27 cellular contexts compared by ENCODE assay signal in the genomic region with DNA sequence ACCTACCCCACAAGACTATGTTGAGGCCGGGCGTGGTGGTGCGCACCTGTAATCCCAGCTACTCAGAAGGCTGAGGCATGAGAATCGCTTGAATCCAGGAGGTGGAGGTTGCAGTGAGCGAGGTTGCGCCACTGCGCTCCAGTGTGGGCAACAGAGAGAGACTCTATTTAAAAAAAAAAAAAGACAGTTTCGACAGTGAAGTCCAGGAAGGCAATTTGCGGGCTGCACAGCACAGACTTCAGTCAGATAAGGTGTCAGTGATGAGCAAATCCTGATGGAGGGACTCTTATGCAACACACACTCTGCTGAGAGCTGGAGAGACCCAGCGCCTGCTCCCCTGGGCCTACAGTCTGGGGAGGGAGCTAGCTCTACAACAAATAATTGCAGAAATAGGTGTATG. TPM values are rescaled to one million over a fixed set of nuclear protein-coding genes. Genes with fewer than 3 reads are reported as not detected.
A peak's percentile ranks its signal among the peaks of the same experiment; 100 is the strongest.
DNase-seq lines count a peak whose midpoint lies in the region; ATAC-seq, FAIRE-seq and TF ChIP-seq lines count a peak whose summit lies in the region.
"Had no signal": no experiment of that assay in that cellular context is flagged by ENCODE, and none has a peak within 500 bp of the region (broad histone marks: within the 10 kb centered on the region; RNA-seq: fewer than 3 reads in every experiment).

No MANE protein-coding gene starts in this region.

- no peak overlapping the region for H3K9ac ChIP-seq in HepG2 (ENCODE audit: insufficient read depth, low read depth, low read length)

- FAIRE-seq in HepG2 (lab: Jason Lieb, UNC), result no peak
- FAIRE-seq: GM12878 had no signal

- ATAC-seq in left cardiac atrium (peak; percentile 76 to 85), HepG2 (peak; percentile 51; the same call in 1 of the 3 replicates), mucosa of descending colon (no peak), HG03342 (IDR thresholded peaks at IDR 0.05; ENCODE audit: unreplicated experiment) (no peak), HG02938 (IDR thresholded peaks at IDR 0.05; ENCODE audit: unreplicated experiment) (no peak)
- ATAC-seq: body of pancreas; gastrocnemius medialis; GM12878; Panc1; stimulated activated naive CD8-positive, alpha-beta T cell treated with anti-CD3 and anti-CD28 coated beads, Interleukin-15, Interleukin-2, amounts not matched to agents 100 U/mL and 50 U/mL, for 24 hours had no signal

- in situ Hi-C loops in HepG2 (cut with HindIII; ENCODE audit: extremely low pct_ligation_motif_present, low pct_unique_long_range_greater_than_20kb) (no loop called here), GM13977 (cut with MboI; ENCODE audit: low pct_unique_long_range_greater_than_20kb, low sequenced_read_pairs, unreplicated experiment) (no loop called here)

- H3K79me2 ChIP-seq in HepG2 (ENCODE audit: insufficient read depth, low read length), result no peaks in the 10 kb centered on the region

- no peak overlapping the region for H3K4me2 ChIP-seq in HepG2 (ENCODE audit: low read depth, low read length)

- CTCF ChIA-PET in HepG2 (lab: Yijun Ruan, JAX; ENCODE audit: low intra/inter-chr PET ratio, low total read pairs), result no interaction called here

- no peaks in the 10 kb centered on the region for H3K9me3 ChIP-seq in right atrium auricular region
- no peaks in the 10 kb centered on the region for H3K9me3 ChIP-seq in HepG2 (ENCODE audit: low read length)
- H3K9me3 ChIP-seq in mucosa of descending colon, result no peaks in the 10 kb centered on the region
- H3K9me3 ChIP-seq: body of pancreas, esophagus muscularis mucosa, gastrocnemius medialis, thyroid gland had no signal

- POLR2A ChIA-PET in HepG2 (lab: Yijun Ruan, JAX), result no interaction called here

- peak; percentile 26 for DNase-seq in left cardiac atrium
- no peak for DNase-seq in right atrium auricular region (ENCODE audit: low spot score)
- peak; percentile 96 for DNase-seq in SKM-1 (lab: John Stamatoyannopoulos, UW; ENCODE audit: unreplicated experiment)
- DNase-seq in HepG2 (ENCODE audit: low spot score), result no peak
- DNase-seq in GM13977 (ENCODE audit: low spot score), result no peak
- DNase-seq in mucosa of descending colon, result no peak
- DNase-seq: activated CD8-positive, alpha-beta memory T cell treated with anti-CD3 and anti-CD28 coated beads, Interleukin-2, amount 50 U/mL, for 48 hours; activated effector memory CD4-positive, alpha-beta T cell treated with anti-CD3 and anti-CD28 coated beads, Interleukin-2, amount 50 U/mL, for 16 hours; body of pancreas; DMS79; effector CD8-positive, alpha-beta T cell; gastrocnemius medialis; hypothalamus; islet precursor cell; NCI-H1417 treated with DMSO at 0.1 percent for 48 hours; NCI-H526 treated with DMSO at 0.1 percent for 48 hours; retina; stimulated activated CD4-positive, alpha-beta T cell treated with anti-CD3 and anti-CD28 coated beads, Interleukin-4, amount 100 ng/mL, for 24 hours; stimulated activated naive CD8-positive, alpha-beta T cell treated with anti-CD3 and anti-CD28 coated beads, Interleukin-15, Interleukin-2, amounts not matched to agents 100 U/mL and 50 U/mL, for 24 hours; T-helper 2 cell; thyroid gland had no signal

- TF ChIP-seq POLR2A in HepG2 (IDR thresholded peaks at IDR 0.05; ENCODE audit: insufficient read depth in 1 of 2, low read depth in 2 of 2, low read length in 2 of 2), result no peak

- H3K27ac ChIP-seq in right atrium auricular region (peak overlapping the region in 1 of 2 donors; percentile 24), HepG2 (ENCODE audit: extremely low read length, insufficient read depth, low read length) (no peak overlapping the region)
- H3K27ac ChIP-seq: body of pancreas, esophagus muscularis mucosa, gastrocnemius medialis, thyroid gland, VCaP had no signal

- TF ChIP-seq EP300 in HepG2 (IDR thresholded peaks at IDR 0.05; ENCODE audit: low read depth in 2 of 2, low read length in 2 of 2), result no peak
- TF ChIP-seq EP300 in HepG2 (CRISPR knock-in tag; IDR thresholded peaks at IDR 0.05; ENCODE audit: borderline replicate concordance), result no peak

- H3K4me1 ChIP-seq in right atrium auricular region, result peaks cover 0 to 16% of the 10 kb centered on the region in 2 donors
- peaks cover 9% of the 10 kb centered on the region; the same call in 1 of the 2 replicates for H3K4me1 ChIP-seq in HepG2 (ENCODE audit: insufficient read depth, low read length)
- H3K4me1 ChIP-seq in mucosa of descending colon (ENCODE audit: low read depth), result no peaks in the 10 kb centered on the region
- H3K4me1 ChIP-seq: body of pancreas, gastrocnemius medialis had no signal

- H4K20me1 ChIP-seq in HepG2 (ENCODE audit: insufficient read depth, low read length), result no peaks in the 10 kb centered on the region

- TF ChIP-seq RAD21 in HepG2 (CRISPR knock-in tag; IDR thresholded peaks at IDR 0.05), result no peak

- H3K36me3 ChIP-seq in right atrium auricular region (no peaks in the 10 kb centered on the region), HepG2 (replicated peaks in 1 of 2; ENCODE audit: control insufficient read depth in 1 of 2, insufficient read depth in 2 of 2, low read length in 2 of 2) (no peaks in the 10 kb centered on the region), mucosa of descending colon (ENCODE audit: low read depth) (no peaks in the 10 kb centered on the region)
- H3K36me3 ChIP-seq: esophagus muscularis mucosa, gastrocnemius medialis, thyroid gland had no signal

- H2AFZ ChIP-seq in HepG2 (ENCODE audit: low read length), result no peak overlapping the region

- intact Hi-C loops in left cardiac atrium (cut with DNase I), result no loop called here
- intact Hi-C loops in HepG2 (cut with micrococcal nuclease; ENCODE audit: unreplicated experiment), result no loop called here
- intact Hi-C loops in mucosa of descending colon (cut with DNase I, micrococcal nuclease), result no loop called here

- TF ChIP-seq CTCF in right atrium auricular region (IDR thresholded peaks at IDR 0.05), result no peak
- no peak for TF ChIP-seq CTCF in HepG2 (CRISPR knock-in tag; IDR thresholded peaks at IDR 0.05)
- no peak for TF ChIP-seq CTCF in GM13977 (IDR thresholded peaks at IDR 0.05; ENCODE audit: extremely low read depth, insufficient read depth, missing control alignments)
- no peak for TF ChIP-seq CTCF in mucosa of descending colon (IDR thresholded peaks at IDR 0.05)

- H3K4me3 ChIP-seq in right atrium auricular region (no peak overlapping the region), HepG2 (replicated peaks in 1 of 3; ENCODE audit: insufficient read depth in 1 of 3, low read depth in 2 of 3, low read length in 3 of 3) (no peak overlapping the region), mucosa of descending colon (no peak overlapping the region)
- H3K4me3 ChIP-seq: body of pancreas, esophagus muscularis mucosa, gastrocnemius medialis, GM12878, thyroid gland had no signal

- H3K27me3 ChIP-seq in right atrium auricular region (no peaks in the 10 kb centered on the region), HepG2 (ENCODE audit: control insufficient read depth in 1 of 2, insufficient read depth in 2 of 2, low read length in 2 of 2) (no peaks in the 10 kb centered on the region)
- H3K27me3 ChIP-seq: body of pancreas, esophagus muscularis mucosa, gastrocnemius medialis, thyroid gland had no signal

- no TSS peak for BruUV-seq in HepG2 (replicated peaks; lab: Mats Ljungman, UMichigan)

- 70% methylated on average over 10 of the region's 10 CpGs for WGBS in HepG2 (ENCODE audit: low lambda C conversion rate)

TF ChIP-seq in HepG2, 621 proteins besides CTCF, POLR2A, EP300 and RAD21 (continues in another document):
- TF ChIP-seq ESRRA (CRISPR knock-in tag; IDR thresholded peaks at IDR 0.05; ENCODE audit: low read depth) (no peak), KLF15 (CRISPR knock-in tag; IDR thresholded peaks at IDR 0.05; ENCODE audit: borderline replicate concordance) (no peak)

RNA-seq across cellular contexts. Expression of a gene that starts 14.2 kb away (rescaled TPM):
- total RNA-seq in left cardiac atrium, result 1 to 10 TPM; 5.5 to 5.6 TPM
- total RNA-seq in right atrium auricular region, result 1 to 10 TPM; 2.7 to 5.5 TPM
- total RNA-seq in HepG2 (2016; rRNA removed; fragmentation: Illumina TruSeq; extraction: Trizol), result 1.1 and 1.6 TPM in 2 replicates
- 0.44 and 0.51 TPM in 2 replicates for total RNA-seq in HepG2 (2016; cell fraction: cytosol; rRNA removed; fragmentation: Illumina TruSeq; extraction: Trizol; ENCODE audit: low read depth)
- total RNA-seq in HepG2 (2016; cell fraction: insoluble cytoplasmic fraction; rRNA removed; fragmentation: Illumina TruSeq; extraction: Trizol), result 1.0 and 1.5 TPM in 2 replicates
- 1.6 and 1.8 TPM in 2 replicates for total RNA-seq in HepG2 (2016; cell fraction: membrane; rRNA removed; fragmentation: Illumina TruSeq; extraction: Trizol)
- 1.2 and 1.3 TPM in 2 replicates for total RNA-seq in HepG2 (2016; cell fraction: nucleus; rRNA removed; fragmentation: Illumina TruSeq; extraction: Trizol)
- 4.2 and 4.4 TPM in 2 replicates for polyA plus RNA-seq in HepG2 (2011; rRNA removed)
- 1.7 and 2.8 TPM in 2 replicates for polyA plus RNA-seq in HepG2 (2011; cell fraction: cytosol; rRNA removed)
- 3.2 and 3.9 TPM in 2 replicates for polyA plus RNA-seq in HepG2 (2011; cell fraction: nucleus; rRNA removed)
- polyA plus RNA-seq in HepG2 (2012), result 2.1 and 3.0 TPM in 2 replicates
- polyA plus RNA-seq in HepG2 (2016; cell fraction: cytosol; fragmentation: Illumina TruSeq; extraction: Trizol; ENCODE audit: low read depth), result 0.73 and 1.4 TPM in 2 replicates
- polyA plus RNA-seq in HepG2 (2016; cell fraction: insoluble cytoplasmic fraction; fragmentation: Illumina TruSeq; extraction: Trizol; ENCODE audit: low read depth), result 2.2 and 2.7 TPM in 2 replicates
- polyA plus RNA-seq in HepG2 (2016; cell fraction: membrane; fragmentation: Illumina TruSeq; extraction: Trizol; ENCODE audit: low read depth), result 1.9 and 2.3 TPM in 2 replicates
- 2.6 and 2.7 TPM in 2 replicates for polyA plus RNA-seq in HepG2 (2016; cell fraction: nucleus; fragmentation: Illumina TruSeq; extraction: Trizol; ENCODE audit: insufficient read depth, low read depth)
- polyA minus RNA-seq in HepG2 (2011; rRNA and poly(A)+ RNA removed; ENCODE audit: low replicate concordance), result 2.0 and 10.0 TPM in 2 replicates
- 1.9 and 2.3 TPM in 2 replicates for polyA minus RNA-seq in HepG2 (2011; cell fraction: cytosol; rRNA and poly(A)+ RNA removed)
- polyA minus RNA-seq in HepG2 (2011; cell fraction: nucleus; rRNA and poly(A)+ RNA removed), result 4.7 and 5.5 TPM in 2 replicates
- total RNA-seq in mucosa of descending colon, result 10 to 100 TPM in 2 of 3 donors, 1 to 10 TPM in 1; 8.7 to 32.7 (median 25.0) TPM

Comparison
In these comparisons a context has a peak if more than half of its experiments do, and no peak if none do; other contexts are left out.
1. DNase-seq: peak in left cardiac atrium (single experiment) and SKM-1 (single experiment); none in right atrium auricular region (single experiment), HepG2 (single experiment), GM13977 (single experiment) and mucosa of descending colon (0 of 3).
2. ATAC-seq: peak in left cardiac atrium (2 of 2) and HepG2 (single experiment); none in mucosa of descending colon (single experiment), HG03342 (single experiment) and HG02938 (single experiment).